ENCODE assay signal across 16 cellular contexts in the genomic region with DNA sequence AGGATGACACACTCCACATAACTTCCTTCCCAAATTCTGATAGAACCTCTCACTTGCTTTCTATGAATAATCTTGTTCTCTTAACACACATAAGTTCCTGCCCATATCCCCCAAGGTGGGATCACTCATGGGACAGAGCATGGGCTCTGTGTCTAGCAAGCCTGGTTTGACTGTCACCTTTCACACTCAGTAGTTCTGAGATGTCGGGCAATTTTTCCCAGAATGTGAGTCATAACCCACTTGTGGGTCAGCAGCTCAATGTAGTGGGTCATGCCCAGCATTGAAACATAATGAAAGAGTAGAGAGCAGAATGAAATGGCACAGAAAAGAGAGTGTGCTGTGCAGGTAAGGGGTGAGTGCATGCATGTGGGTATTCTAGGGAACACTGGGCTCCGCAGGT.
"Had no signal": no experiment of that assay in that cellular context is flagged by ENCODE, and none has a peak within 500 bp of the region (broad histone marks: within the 10 kb centered on the region; RNA-seq: fewer than 3 reads in every experiment).

No MANE protein-coding gene starts in this region.

- H3K27me3 Mint-ChIP-seq: activated B cell treated with CpG ODN at 0.5 μM for 24 hours had no signal

- DNase-seq: activated B cell treated with CpG ODN at 0.5 μM for 24 hours; activated CD4-positive, alpha-beta T cell treated with anti-CD3 and anti-CD28 coated beads, Interleukin-2, amount 50 U/mL, for 48 hours; activated naive CD4-positive, alpha-beta T cell treated with anti-CD3 and anti-CD28 coated beads, Interleukin-2, amount 10 ng/mL, durations not matched to agents 7 days and 5 days; foreskin melanocyte; kidney glomerular epithelial cell; mesenchymal stem cell; stimulated activated CD4-positive, alpha-beta T cell treated with anti-CD3 and anti-CD28 coated beads, Interleukin-4, amount 100 ng/mL, for 4 hours had no signal

- H3K27ac ChIP-seq: cardiac muscle cell, epithelial cell of prostate, right atrium auricular region, skin epidermis, thoracic aorta had no signal

- H3K4me3 ChIP-seq: cardiac muscle cell, right atrium auricular region, skin epidermis, thoracic aorta had no signal

- H3K36me3 Mint-ChIP-seq: activated naive CD4-positive, alpha-beta T cell treated with anti-CD3 and anti-CD28 coated beads, Interleukin-2, amount 10 ng/mL, durations not matched to agents 7 days and 5 days had no signal

- H3K27me3 ChIP-seq: cardiac muscle cell, right atrium auricular region had no signal

- H3K27ac Mint-ChIP-seq: activated B cell treated with CpG ODN at 0.5 μM for 24 hours; activated naive CD4-positive, alpha-beta T cell treated with anti-CD3 and anti-CD28 coated beads, Interleukin-2, amount 10 ng/mL, durations not matched to agents 7 days and 5 days; activated T-helper 2 cell treated with anti-CD3 and anti-CD28 coated beads, Interferon-gamma antibody, Interleukin-2, Interleukin-4, amounts not matched to agents 10 μg/mL and 5 μg/mL and 100 μg/mL, durations not matched to agents 14 hours and 24 hours and 36 hours; nephron; progenitor cell of endocrine pancreas had no signal

- H3K4me1 ChIP-seq: right atrium auricular region had no signal

- H3K4me1 Mint-ChIP-seq: activated B cell treated with CpG ODN at 0.5 μM for 24 hours, nephron had no signal

- H3K36me3 ChIP-seq: cardiac muscle cell, right atrium auricular region, thoracic aorta had no signal

- H3K9me3 Mint-ChIP-seq: activated B cell treated with CpG ODN at 0.5 μM for 24 hours; activated naive CD4-positive, alpha-beta T cell treated with anti-CD3 and anti-CD28 coated beads, Interleukin-2, amount 10 ng/mL, durations not matched to agents 7 days and 5 days; activated T-helper 2 cell treated with anti-CD3 and anti-CD28 coated beads, Interferon-gamma antibody, Interleukin-2, Interleukin-4, amounts not matched to agents 10 μg/mL and 5 μg/mL and 100 μg/mL, durations not matched to agents 14 hours and 24 hours and 36 hours; nephron had no signal

- H3K4me3 Mint-ChIP-seq: activated B cell treated with CpG ODN at 0.5 μM for 24 hours; activated naive CD4-positive, alpha-beta T cell treated with anti-CD3 and anti-CD28 coated beads, Interleukin-2, amount 10 ng/mL, durations not matched to agents 7 days and 5 days; nephron had no signal

- ATAC-seq: SK-N-SH treated with all-trans-retinoic acid at 6 μM for 48 hours had no signal

- H3K9me3 ChIP-seq: right atrium auricular region, thoracic aorta had no signal
